In the genomic region with DNA sequence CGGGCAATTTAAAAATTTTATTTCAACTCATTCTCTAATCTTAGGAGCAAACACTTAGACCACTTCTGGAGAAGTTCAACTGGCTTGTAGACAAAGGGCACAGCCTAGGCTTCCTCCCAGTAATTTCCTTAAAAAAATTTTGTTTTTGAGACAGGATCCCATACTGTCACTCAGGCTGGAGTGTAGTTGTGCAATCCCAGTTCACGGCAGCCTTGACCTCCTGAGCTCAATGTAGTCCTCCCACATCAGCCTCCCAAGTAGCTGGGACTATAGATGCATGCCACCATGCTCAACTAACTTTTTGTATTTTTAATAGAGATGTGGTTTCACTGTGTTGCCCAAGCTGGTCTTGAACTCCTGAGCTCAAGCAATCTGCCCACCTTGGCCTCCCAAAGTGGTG, we compare ENCODE assay signal across 21 cellular contexts.
"Had no signal": no experiment of that assay in that cellular context is flagged by ENCODE, and none has a peak within 500 bp of the region (broad histone marks: within the 10 kb centered on the region; RNA-seq: fewer than 3 reads in every experiment).

No MANE protein-coding gene starts in this region.

- H3K36me3 ChIP-seq: SJSA1 had no signal

- DNase-seq: Kasumi-1, MM.1S, NCI-H1092 treated with DMSO at 0.1 percent for 48 hours, NCI-H1436, NCI-H187, NCI-H2029, NCI-H2081 treated with DMSO at 0.1 percent for 48 hours, NCI-H2171, NCI-H226, NCI-H446, NCI-H510A, NCI-H524 treated with DMSO at 0.1 percent for 48 hours, NCI-H69, NCI-H774, Right ventricle myocardium superior, RPMI8226, SIG-M5 had no signal

- H3K27ac ChIP-seq: HL-60, KMS-11, SJSA1, SK-N-MC had no signal

- H3K27me3 ChIP-seq: SJSA1 had no signal

- H3K9me3 ChIP-seq: SJSA1 had no signal

- H3K4me3 ChIP-seq: SJSA1, SK-N-MC had no signal
